Comparison of ENCODE assay signal across 17 cellular contexts in genomic region chr12:18476866-18477265, GRCh38.
DNase-seq lines count a peak whose midpoint lies in the region; ATAC-seq, FAIRE-seq and TF ChIP-seq lines count a peak whose summit lies in the region.
"Had no signal": no experiment of that assay in that cellular context is flagged by ENCODE, and none has a peak within 500 bp of the region (broad histone marks: within the 10 kb centered on the region; RNA-seq: fewer than 3 reads in every experiment).

No MANE protein-coding gene starts in this region.

- peak; percentile 21 for FAIRE-seq in islet of Langerhans (lab: Jason Lieb, UNC)
- FAIRE-seq: H54 had no signal

- H3K9me3 ChIP-seq in WERI-Rb-1 (ENCODE audit: severe bottlenecking), result no peaks in the 10 kb centered on the region
- H3K9me3 ChIP-seq in BE2C, result no peaks in the 10 kb centered on the region
- H3K9me3 ChIP-seq: BLaER1 had no signal

- H3K4me3 ChIP-seq in WERI-Rb-1 (ENCODE audit: low read depth, low read length) (peak overlapping the region; percentile 14), BE2C (ENCODE audit: low read depth, low read length) (no peak overlapping the region)
- H3K4me3 ChIP-seq: BLaER1 had no signal

- no peaks in the 10 kb centered on the region for H3K27me3 ChIP-seq in WERI-Rb-1 (ENCODE audit: insufficient read depth, low read depth, severe bottlenecking)
- H3K27me3 ChIP-seq in BE2C, result no peaks in the 10 kb centered on the region
- H3K27me3 ChIP-seq: BLaER1 had no signal

- TF ChIP-seq CTCF in WERI-Rb-1 (IDR thresholded peaks at IDR 0.05; ENCODE audit: low read depth, low read length), result no peak
- no peak for TF ChIP-seq CTCF in BE2C (IDR thresholded peaks at IDR 0.05; ENCODE audit: low read depth, low read length)

- H3K27ac ChIP-seq in WERI-Rb-1, result peak overlapping the region; percentile 78
- H3K27ac ChIP-seq: 22Rv1, BLaER1 had no signal

- H3K36me3 ChIP-seq in WERI-Rb-1, result no peaks in the 10 kb centered on the region
- no peaks in the 10 kb centered on the region for H3K36me3 ChIP-seq in BE2C
- H3K36me3 ChIP-seq: BLaER1 had no signal

- no peaks in the 10 kb centered on the region for H3K4me1 ChIP-seq in BE2C
- H3K4me1 ChIP-seq: BLaER1 had no signal

- DNase-seq in DMS 273 (lab: John Stamatoyannopoulos, UW; ENCODE audit: unreplicated experiment), result peak; percentile 0
- DNase-seq in DMS 273 treated with DMSO at 0.1 percent for 48 hours (lab: John Stamatoyannopoulos, UW), result no peak
- peak; percentile 7 for DNase-seq in M059J (ENCODE audit: low read depth)
- peak; percentile 81 for DNase-seq in WERI-Rb-1
- no peak for DNase-seq in BE2C
- no peak for DNase-seq in stimulated activated CD4-positive, alpha-beta T cell treated with anti-CD3 and anti-CD28 coated beads, Interleukin-4, amount 100 ng/mL, for 1 hour
- DNase-seq: CD8-positive, alpha-beta T cell; IMR-90; Karpas-422; NCI-H1105 treated with DMSO at 0.1 percent for 48 hours; NCI-H2029 treated with DMSO at 0.1 percent for 48 hours; SIG-M5 had no signal

- no peak for ATAC-seq in HG03039 (IDR thresholded peaks at IDR 0.05; ENCODE audit: unreplicated experiment)
- ATAC-seq: CD8-positive, alpha-beta T cell had no signal

Comparison
In these comparisons a context has a peak if more than half of its experiments do, and no peak if none do; other contexts are left out.
1. DNase-seq: peak in DMS 273 (single experiment), M059J (single experiment) and WERI-Rb-1 (single experiment); none in DMS 273 treated with DMSO at 0.1 percent for 48 hours (single experiment), BE2C (single experiment) and stimulated activated CD4-positive, alpha-beta T cell treated with anti-CD3 and anti-CD28 coated beads, Interleukin-4, amount 100 ng/mL, for 1 hour (single experiment).